Comparison of ENCODE assay signal across 32 cellular contexts in genomic region chr4:68299492-68300457, GRCh38. TPM values are rescaled to one million over a fixed set of nuclear protein-coding genes. Genes with fewer than 3 reads are reported as not detected.
DNase-seq lines count a peak whose midpoint lies in the region; ATAC-seq lines count a peak whose summit lies in the region.
"Had no signal": no experiment of that assay in that cellular context is flagged by ENCODE, and none has a peak within 500 bp of the region (broad histone marks: within the 10 kb centered on the region; RNA-seq: fewer than 3 reads in every experiment).

No MANE protein-coding gene starts in this region.

- H3K4me1 Mint-ChIP-seq in activated naive CD8-positive, alpha-beta T cell treated with anti-CD3 and anti-CD28 coated beads, Interleukin-2, amount 50 U/mL, for 24 hours, result peaks cover 6% of the 10 kb centered on the region
- H3K4me1 Mint-ChIP-seq in activated naive CD8-positive, alpha-beta T cell treated with anti-CD3 and anti-CD28 coated beads for 36 hours, result peaks cover 6% of the 10 kb centered on the region
- H3K4me1 Mint-ChIP-seq in activated T-cell treated with anti-CD3 and anti-CD28 coated beads, Interleukin-2, amount 50 U/mL, for 72 hours (ENCODE audit: low read depth), result peaks cover 6% of the 10 kb centered on the region
- no peaks in the 10 kb centered on the region for H3K4me1 Mint-ChIP-seq in stimulated activated effector memory CD8-positive, alpha-beta T cell treated with anti-CD3 and anti-CD28 coated beads, Interleukin-12 subunit alpha, Interleukin-12 subunit beta, amount 100 ng/mL, for 72 hours
- H3K4me1 Mint-ChIP-seq: activated B cell treated with CpG ODN at 0.5 μM for 24 hours had no signal

- peak; percentile 80 for ATAC-seq in activated naive CD8-positive, alpha-beta T cell treated with anti-CD3 and anti-CD28 coated beads, Interleukin-2, amount 50 U/mL, for 24 hours
- ATAC-seq in activated T-cell treated with anti-CD3 and anti-CD28 coated beads, Interleukin-2, amount 50 U/mL, for 72 hours (replicated peaks in 1 of 2), result peak; percentile 70 to 76
- ATAC-seq in stimulated activated effector memory CD8-positive, alpha-beta T cell treated with anti-CD3 and anti-CD28 coated beads, Interleukin-12 subunit alpha, Interleukin-12 subunit beta, amount 100 ng/mL, for 72 hours, result peak; percentile 77
- no peak for ATAC-seq in HG03196 (IDR thresholded peaks at IDR 0.05; ENCODE audit: unreplicated experiment)

- H3K4me3 Mint-ChIP-seq in activated naive CD8-positive, alpha-beta T cell treated with anti-CD3 and anti-CD28 coated beads, Interleukin-2, amount 50 U/mL, for 24 hours, result no peak overlapping the region
- no peak overlapping the region for H3K4me3 Mint-ChIP-seq in activated naive CD8-positive, alpha-beta T cell treated with anti-CD3 and anti-CD28 coated beads for 36 hours
- H3K4me3 Mint-ChIP-seq in activated T-cell treated with anti-CD3 and anti-CD28 coated beads, Interleukin-2, amount 50 U/mL, for 72 hours, result no peak overlapping the region
- no peak overlapping the region for H3K4me3 Mint-ChIP-seq in stimulated activated effector memory CD8-positive, alpha-beta T cell treated with anti-CD3 and anti-CD28 coated beads, Interleukin-12 subunit alpha, Interleukin-12 subunit beta, amount 100 ng/mL, for 72 hours
- H3K4me3 Mint-ChIP-seq: activated B cell treated with CpG ODN at 0.5 μM for 24 hours; CD4-positive, alpha-beta T cell; endodermal cell; IgD-negative memory B cell; stimulated activated naive B cell treated with anti-CD40 and anti-IgM and Interleukin-4, amounts not matched to agents 10 μg/mL and 1 μg/mL and 100 μg/mL, for 72 hours had no signal

- no peak overlapping the region for H3K27ac Mint-ChIP-seq in activated naive CD8-positive, alpha-beta T cell treated with anti-CD3 and anti-CD28 coated beads, Interleukin-2, amount 50 U/mL, for 24 hours
- no peak overlapping the region for H3K27ac Mint-ChIP-seq in activated naive CD8-positive, alpha-beta T cell treated with anti-CD3 and anti-CD28 coated beads for 36 hours
- no peak overlapping the region for H3K27ac Mint-ChIP-seq in activated T-cell treated with anti-CD3 and anti-CD28 coated beads, Interleukin-2, amount 50 U/mL, for 72 hours
- H3K27ac Mint-ChIP-seq in stimulated activated effector memory CD8-positive, alpha-beta T cell treated with anti-CD3 and anti-CD28 coated beads, Interleukin-12 subunit alpha, Interleukin-12 subunit beta, amount 100 ng/mL, for 72 hours, result no peak overlapping the region
- H3K27ac Mint-ChIP-seq: activated B cell treated with CpG ODN at 0.5 μM for 24 hours; CD4-positive, alpha-beta T cell; endodermal cell; stimulated activated naive B cell treated with anti-CD40 and anti-IgM and Interleukin-4, amounts not matched to agents 10 μg/mL and 1 μg/mL and 100 μg/mL, for 72 hours had no signal

- H3K27me3 Mint-ChIP-seq in activated naive CD8-positive, alpha-beta T cell treated with anti-CD3 and anti-CD28 coated beads, Interleukin-2, amount 50 U/mL, for 24 hours, result peaks cover 11% of the 10 kb centered on the region
- peaks cover 6% of the 10 kb centered on the region for H3K27me3 Mint-ChIP-seq in activated naive CD8-positive, alpha-beta T cell treated with anti-CD3 and anti-CD28 coated beads for 36 hours
- H3K27me3 Mint-ChIP-seq in activated T-cell treated with anti-CD3 and anti-CD28 coated beads, Interleukin-2, amount 50 U/mL, for 72 hours (ENCODE audit: low read depth), result no peaks in the 10 kb centered on the region
- H3K27me3 Mint-ChIP-seq: IgD-negative memory B cell had no signal

- H3K36me3 Mint-ChIP-seq in activated naive CD8-positive, alpha-beta T cell treated with anti-CD3 and anti-CD28 coated beads, Interleukin-2, amount 50 U/mL, for 24 hours (ENCODE audit: low read depth), result peaks cover 2% of the 10 kb centered on the region
- peaks cover 8% of the 10 kb centered on the region for H3K36me3 Mint-ChIP-seq in activated naive CD8-positive, alpha-beta T cell treated with anti-CD3 and anti-CD28 coated beads for 36 hours
- H3K36me3 Mint-ChIP-seq in activated T-cell treated with anti-CD3 and anti-CD28 coated beads, Interleukin-2, amount 50 U/mL, for 72 hours (ENCODE audit: insufficient read depth in 2 of 2), result peaks cover 1 to 3% of the 10 kb centered on the region in 2 donors
- no peaks in the 10 kb centered on the region for H3K36me3 Mint-ChIP-seq in stimulated activated effector memory CD8-positive, alpha-beta T cell treated with anti-CD3 and anti-CD28 coated beads, Interleukin-12 subunit alpha, Interleukin-12 subunit beta, amount 100 ng/mL, for 72 hours
- H3K36me3 Mint-ChIP-seq: IgD-negative memory B cell had no signal

- peaks cover 11% of the 10 kb centered on the region for H3K9me3 Mint-ChIP-seq in activated naive CD8-positive, alpha-beta T cell treated with anti-CD3 and anti-CD28 coated beads, Interleukin-2, amount 50 U/mL, for 24 hours
- peaks cover 5% of the 10 kb centered on the region for H3K9me3 Mint-ChIP-seq in activated naive CD8-positive, alpha-beta T cell treated with anti-CD3 and anti-CD28 coated beads for 36 hours
- H3K9me3 Mint-ChIP-seq in activated T-cell treated with anti-CD3 and anti-CD28 coated beads, Interleukin-2, amount 50 U/mL, for 72 hours, result peaks cover 1 to 8% of the 10 kb centered on the region in 2 donors
- H3K9me3 Mint-ChIP-seq in stimulated activated effector memory CD8-positive, alpha-beta T cell treated with anti-CD3 and anti-CD28 coated beads, Interleukin-12 subunit alpha, Interleukin-12 subunit beta, amount 100 ng/mL, for 72 hours, result no peaks in the 10 kb centered on the region
- H3K9me3 Mint-ChIP-seq: CD4-positive, alpha-beta T cell had no signal

- DNase-seq in NCI-H1417 (lab: John Stamatoyannopoulos, UW) (peak in 2 of 3 experiments; percentile 12 to 16), NCI-H1417 treated with DMSO at 0.1 percent for 48 hours (lab: John Stamatoyannopoulos, UW) (no peak), DMS153 (lab: John Stamatoyannopoulos, UW) (no peak)
- peak; percentile 8 for DNase-seq in activated naive CD8-positive, alpha-beta T cell treated with anti-CD3 and anti-CD28 coated beads, Interleukin-2, amount 50 U/mL, for 24 hours
- no peak for DNase-seq in activated naive CD8-positive, alpha-beta T cell treated with anti-CD3 and anti-CD28 coated beads for 36 hours
- DNase-seq in activated T-cell treated with anti-CD3 and anti-CD28 coated beads, Interleukin-2, amount 50 U/mL, for 72 hours, result peak; percentile 10 to 26
- no peak for DNase-seq in stimulated activated effector memory CD8-positive, alpha-beta T cell treated with anti-CD3 and anti-CD28 coated beads, Interleukin-12 subunit alpha, Interleukin-12 subunit beta, amount 100 ng/mL, for 72 hours (ENCODE audit: low spot score in 2 of 2)
- DNase-seq: activated B cell treated with CpG ODN at 0.5 μM for 24 hours; CD4-positive, alpha-beta T cell; central memory CD4-positive, alpha-beta T cell; DMS 273 treated with DMSO at 0.1 percent for 48 hours; endodermal cell; esophagus squamous epithelium; foreskin melanocyte; NCI-H1092; NCI-H2029 treated with DMSO at 0.1 percent for 48 hours; NCI-H226; NCI-H69; ovary; Peyer's patch; stimulated activated CD4-positive, alpha-beta T cell treated with anti-CD3 and anti-CD28 coated beads, Interleukin-4, amount 100 ng/mL, for 1 hour; stimulated activated naive B cell treated with anti-CD40 and anti-IgM and Interleukin-4, amounts not matched to agents 10 μg/mL and 1 μg/mL and 100 μg/mL, for 72 hours; SW 1271; T1000 had no signal

RNA-seq across cellular contexts. Expression of gene YTHDC1, which starts 50.1 kb away (rescaled TPM):
- total RNA-seq in activated naive CD8-positive, alpha-beta T cell treated with anti-CD3 and anti-CD28 coated beads for 36 hours, result 10 to 100 TPM; 81.1 to 84.7 TPM
- 100 to 1,000 TPM in 1 of 2 donors, 10 to 100 TPM in 1; 92.2 to 105 TPM for total RNA-seq in activated T-cell treated with anti-CD3 and anti-CD28 coated beads, Interleukin-2, amount 50 U/mL, for 72 hours

RNA-seq across cellular contexts. Expression of gene TMPRSS11B, which starts 54.3 kb away (rescaled TPM):
- not detected for total RNA-seq in activated naive CD8-positive, alpha-beta T cell treated with anti-CD3 and anti-CD28 coated beads for 36 hours
- not detected for total RNA-seq in activated T-cell treated with anti-CD3 and anti-CD28 coated beads, Interleukin-2, amount 50 U/mL, for 72 hours
- total RNA-seq: activated B cell treated with CpG ODN at 0.5 μM for 24 hours; activated CD8-positive, alpha-beta memory T cell treated with anti-CD3 and anti-CD28 coated beads for 36 hours; CD4-positive, alpha-beta T cell; H1; lung microvascular endothelial cell; ovary; Peyer's patch; renal cortical epithelial cell; temporal lobe; ureter had no signal

Comparison
In these comparisons a context has a peak if more than half of its experiments do, and no peak if none do; other contexts are left out.
1. DNase-seq: peak in NCI-H1417 (2 of 3), activated naive CD8-positive, alpha-beta T cell treated with anti-CD3 and anti-CD28 coated beads, Interleukin-2, amount 50 U/mL, for 24 hours (single experiment) and activated T-cell treated with anti-CD3 and anti-CD28 coated beads, Interleukin-2, amount 50 U/mL, for 72 hours (2 of 2); none in NCI-H1417 treated with DMSO at 0.1 percent for 48 hours (single experiment), activated naive CD8-positive, alpha-beta T cell treated with anti-CD3 and anti-CD28 coated beads for 36 hours (single experiment), stimulated activated effector memory CD8-positive, alpha-beta T cell treated with anti-CD3 and anti-CD28 coated beads, Interleukin-12 subunit alpha, Interleukin-12 subunit beta, amount 100 ng/mL, for 72 hours (0 of 2) and DMS153 (single experiment).